Comparison of ENCODE assay signal across 23 cellular contexts in the genomic region with DNA sequence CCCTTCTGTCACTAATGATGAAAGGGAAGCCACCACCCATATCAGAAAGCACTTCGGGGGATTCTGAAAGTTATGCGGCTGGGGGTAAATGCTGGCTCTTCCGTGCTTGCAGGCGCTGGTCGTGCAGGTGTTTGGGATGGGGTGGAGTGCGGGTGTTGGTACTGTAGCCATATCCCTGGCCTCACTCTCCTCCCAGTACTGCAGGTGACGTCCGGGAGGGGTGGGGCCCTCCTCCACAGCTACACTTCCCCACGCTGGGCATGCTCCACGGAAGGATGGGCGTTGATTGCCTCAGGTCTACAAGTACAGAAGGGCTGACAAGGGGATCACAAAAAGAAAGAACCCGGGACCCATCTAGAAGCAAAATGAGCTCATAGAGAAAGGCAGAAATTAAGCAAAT. TPM values are rescaled to one million over a fixed set of nuclear protein-coding genes. Genes with fewer than 3 reads are reported as not detected.
"Had no signal": no experiment of that assay in that cellular context is flagged by ENCODE, and none has a peak within 500 bp of the region (broad histone marks: within the 10 kb centered on the region; RNA-seq: fewer than 3 reads in every experiment).

No MANE protein-coding gene starts in this region.

- ATAC-seq: naive thymus-derived CD4-positive, alpha-beta T cell; right cardiac atrium; stimulated activated naive CD8-positive, alpha-beta T cell treated with anti-CD3 and anti-CD28 coated beads, Interleukin-15, Interleukin-2, amounts not matched to agents 100 U/mL and 50 U/mL, for 24 hours had no signal

- H2AFZ ChIP-seq: hepatocyte had no signal

- H3K4me1 ChIP-seq: colonic mucosa, suprapubic skin, thyroid gland, upper lobe of left lung, uterus had no signal

- H3K9me3 ChIP-seq: colonic mucosa, ovary, suprapubic skin, thyroid gland, upper lobe of left lung, uterus had no signal

- H3K27ac Mint-ChIP-seq: progenitor cell of endocrine pancreas had no signal

- H3K4me1 Mint-ChIP-seq: naive thymus-derived CD4-positive, alpha-beta T cell had no signal

- H3K4me3 ChIP-seq: colonic mucosa, hepatocyte, ovary, suprapubic skin, thyroid gland, upper lobe of left lung, uterus had no signal

- H3K27me3 ChIP-seq: colonic mucosa, hepatocyte, ovary, suprapubic skin, thyroid gland, upper lobe of left lung, uterus had no signal

- H3K27me3 Mint-ChIP-seq: progenitor cell of endocrine pancreas had no signal

- H3K4me3 Mint-ChIP-seq: naive thymus-derived CD4-positive, alpha-beta T cell; neural crest cell had no signal

- H3K4me2 ChIP-seq: hepatocyte had no signal

- DNase-seq: cerebellar nuclear complex; colonic mucosa; dermis blood vessel endothelial cell; foreskin melanocyte; head of caudate nucleus; naive thymus-derived CD4-positive, alpha-beta T cell; nucleus accumbens; ovary; right cardiac atrium; small intestine; stimulated activated CD4-positive, alpha-beta T cell treated with anti-CD3 and anti-CD28 coated beads, Interleukin-12 subunit alpha, Interleukin-12 subunit beta, amount 100 ng/mL, for 4 hours; stimulated activated CD4-positive, alpha-beta T cell treated with anti-CD3 and anti-CD28 coated beads, Interleukin-2, amount 100 ng/mL, for 48 hours; stimulated activated naive CD8-positive, alpha-beta T cell treated with anti-CD3 and anti-CD28 coated beads, Interleukin-15, Interleukin-2, amounts not matched to agents 100 U/mL and 50 U/mL, for 24 hours; thyroid gland; upper lobe of left lung; uterus had no signal

- H3K27ac ChIP-seq: colonic mucosa, hepatocyte, ovary, suprapubic skin, thyroid gland, upper lobe of left lung, uterus had no signal

- H3K36me3 ChIP-seq: colonic mucosa, ovary, suprapubic skin, thyroid gland, upper lobe of left lung, uterus had no signal

RNA-seq across cellular contexts. Expression of a gene that starts 48.6 kb away (rescaled TPM):
- total RNA-seq: colonic mucosa; dermis blood vessel endothelial cell; epithelial cell of proximal tubule; hepatocyte; kidney epithelial cell; lower leg skin; naive thymus-derived CD4-positive, alpha-beta T cell; neural crest cell; ovary; progenitor cell of endocrine pancreas; right cardiac atrium; suprapubic skin; thyroid gland; upper lobe of left lung; uterus had no signal
- polyA plus RNA-seq: naive thymus-derived CD4-positive, alpha-beta T cell; ovary; right cardiac atrium; small intestine had no signal

RNA-seq across cellular contexts. Expression of a gene that starts 50.7 kb away (rescaled TPM):
- total RNA-seq: colonic mucosa; dermis blood vessel endothelial cell; epithelial cell of proximal tubule; hepatocyte; kidney epithelial cell; lower leg skin; naive thymus-derived CD4-positive, alpha-beta T cell; neural crest cell; progenitor cell of endocrine pancreas; right cardiac atrium; suprapubic skin; thyroid gland had no signal
- polyA plus RNA-seq: hepatocyte; naive thymus-derived CD4-positive, alpha-beta T cell had no signal
